ENCODE assay signal across 27 cellular contexts in the genomic region with DNA sequence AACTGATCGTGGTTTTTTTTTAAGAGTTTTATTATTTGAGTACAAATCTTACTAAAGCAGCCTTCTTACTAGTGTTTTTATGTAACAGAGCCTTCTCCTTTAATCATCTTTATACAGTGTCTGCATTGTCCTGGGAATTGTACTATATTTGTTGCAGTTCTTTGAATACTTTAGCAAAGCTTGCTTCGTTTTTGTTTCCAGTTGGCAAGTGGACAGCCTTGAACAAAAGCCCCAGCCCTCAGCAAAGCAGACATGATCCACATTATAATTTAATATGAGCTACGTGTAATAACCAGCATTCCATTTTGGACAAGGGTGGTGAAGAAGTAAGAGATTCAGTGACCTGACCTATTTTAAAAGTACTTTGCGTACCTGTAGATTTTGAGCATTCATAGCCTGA.
DNase-seq lines count a peak whose midpoint lies in the region; ATAC-seq and TF ChIP-seq lines count a peak whose summit lies in the region.
"Had no signal": no experiment of that assay in that cellular context is flagged by ENCODE, and none has a peak within 500 bp of the region (broad histone marks: within the 10 kb centered on the region; RNA-seq: fewer than 3 reads in every experiment).

No MANE protein-coding gene starts in this region.

- H3K27me3 Mint-ChIP-seq in naive thymus-derived CD4-positive, alpha-beta T cell, result no peaks in the 10 kb centered on the region
- H3K27me3 Mint-ChIP-seq: activated CD4-positive, alpha-beta T cell treated with anti-CD3 and anti-CD28 coated beads, Interleukin-2, amount 10 ng/mL, durations not matched to agents 24 days and 14 days; activated naive CD4-positive, alpha-beta T cell treated with anti-CD3 and anti-CD28 coated beads, Interleukin-2, amount 10 ng/mL, durations not matched to agents 7 days and 5 days had no signal

- peak overlapping the region in 4 of 12 donors; percentile 6 to 18 (median 11) for H3K4me3 ChIP-seq in heart left ventricle
- peak overlapping the region; percentile 43 for H3K4me3 ChIP-seq in psoas muscle
- peak overlapping the region; percentile 61 to 76 for H3K4me3 ChIP-seq in aorta (ENCODE audit: low read length in 2 of 2)
- no peak overlapping the region for H3K4me3 ChIP-seq in naive thymus-derived CD4-positive, alpha-beta T cell (ENCODE audit: low read length)
- H3K4me3 ChIP-seq: tibial nerve had no signal

- H3K4me3 Mint-ChIP-seq in naive thymus-derived CD4-positive, alpha-beta T cell, result no peak overlapping the region
- H3K4me3 Mint-ChIP-seq: activated CD4-positive, alpha-beta T cell treated with anti-CD3 and anti-CD28 coated beads, Interleukin-2, amount 10 ng/mL, durations not matched to agents 24 days and 14 days; activated naive CD4-positive, alpha-beta T cell treated with anti-CD3 and anti-CD28 coated beads, Interleukin-2, amount 10 ng/mL, durations not matched to agents 7 days and 5 days; activated T-cell treated with anti-CD3 and anti-CD28 coated beads, Interleukin-2, amount 50 U/mL, for 72 hours; CD8-positive, alpha-beta T cell had no signal

- H3K9me3 Mint-ChIP-seq in naive thymus-derived CD4-positive, alpha-beta T cell, result no peaks in the 10 kb centered on the region
- H3K9me3 Mint-ChIP-seq: activated CD4-positive, alpha-beta T cell treated with anti-CD3 and anti-CD28 coated beads, Interleukin-2, amount 10 ng/mL, durations not matched to agents 24 days and 14 days; activated naive CD4-positive, alpha-beta T cell treated with anti-CD3 and anti-CD28 coated beads, Interleukin-2, amount 10 ng/mL, durations not matched to agents 7 days and 5 days; activated T-cell treated with anti-CD3 and anti-CD28 coated beads, Interleukin-2, amount 50 U/mL, for 72 hours; CD8-positive, alpha-beta T cell had no signal

- TF ChIP-seq CTCF in heart left ventricle (IDR thresholded peaks at IDR 0.05), result no peak
- TF ChIP-seq CTCF in psoas muscle (IDR thresholded peaks at IDR 0.05), result no peak

- intact Hi-C loops in heart left ventricle (cut with DNase I) (loop anchor here in 1 of 10 donors (10.0 kb wide), 1 partner anchor 269 kb away; no protein-coding TSS in a partner anchor), cardiac septum (cut with DNase I) (loop anchor here (10.0 kb wide), 1 partner anchor 269 kb away; no protein-coding TSS in a partner anchor), psoas muscle (cut with DNase I) (no loop called here), aorta (cut with DNase I) (loop anchor here in 1 of 2 donors (10.0 kb wide), 1 partner anchor 109 kb away; a partner anchor contains a TSS), left colon (cut with DNase I, micrococcal nuclease) (no loop called here)
- intact Hi-C loops in naive thymus-derived CD4-positive, alpha-beta T cell (cut with micrococcal nuclease), result no loop called here

- H3K27ac ChIP-seq in heart left ventricle, result peak overlapping the region in 8 of 12 donors; percentile 16 to 91 (median 80)
- H3K27ac ChIP-seq in psoas muscle, result peak overlapping the region; percentile 65
- peak overlapping the region; percentile 76 to 90 for H3K27ac ChIP-seq in aorta (ENCODE audit: low read depth in 1 of 2, low read length in 2 of 2)
- no peak overlapping the region for H3K27ac ChIP-seq in naive thymus-derived CD4-positive, alpha-beta T cell (ENCODE audit: low read depth, low read length)
- H3K27ac ChIP-seq: neutrophil, WERI-Rb-1 had no signal

- H3K36me3 ChIP-seq in heart left ventricle (peaks cover 0 to 53% (median 40%) of the 10 kb centered on the region in 9 donors), psoas muscle (ENCODE audit: insufficient read depth in 1 of 2, low read depth in 1 of 2) (peaks cover 0 to 41% of the 10 kb centered on the region in 2 donors), aorta (ENCODE audit: control insufficient read depth in 1 of 2, insufficient read depth in 2 of 2, low read length in 1 of 2) (no peaks in the 10 kb centered on the region)
- H3K36me3 ChIP-seq in naive thymus-derived CD4-positive, alpha-beta T cell (ENCODE audit: control insufficient read depth in 2 of 3, insufficient read depth in 3 of 3, low read length in 3 of 3), result peaks cover 0 to 18% (median 0%) of the 10 kb centered on the region in 3 experiments

- no peak overlapping the region for H3K27ac Mint-ChIP-seq in naive thymus-derived CD4-positive, alpha-beta T cell
- H3K27ac Mint-ChIP-seq: activated CD4-positive, alpha-beta T cell treated with anti-CD3 and anti-CD28 coated beads, Interleukin-2, amount 10 ng/mL, durations not matched to agents 24 days and 14 days; activated naive CD4-positive, alpha-beta T cell treated with anti-CD3 and anti-CD28 coated beads, Interleukin-2, amount 10 ng/mL, durations not matched to agents 7 days and 5 days; activated T-cell treated with anti-CD3 and anti-CD28 coated beads, Interleukin-2, amount 50 U/mL, for 72 hours; CD8-positive, alpha-beta T cell had no signal

- no peak for DNase-seq in heart left ventricle
- DNase-seq in cardiac septum (ENCODE audit: low spot score), result no peak
- peak; percentile 45 for DNase-seq in globus pallidus (ENCODE audit: low spot score)
- no peak for DNase-seq in psoas muscle
- no peak for DNase-seq in aorta
- no peak for DNase-seq in left colon
- no peak for DNase-seq in naive thymus-derived CD4-positive, alpha-beta T cell
- DNase-seq in stimulated activated naive CD8-positive, alpha-beta T cell treated with anti-CD3 and anti-CD28 coated beads, Interleukin-15, Interleukin-2, amounts not matched to agents 100 U/mL and 50 U/mL, for 24 hours, result no peak
- DNase-seq: 8988T; activated CD4-positive, alpha-beta T cell treated with anti-CD3 and anti-CD28 coated beads, Interleukin-2, amount 10 ng/mL, durations not matched to agents 24 days and 14 days; activated naive CD4-positive, alpha-beta T cell treated with anti-CD3 and anti-CD28 coated beads, Interleukin-2, amount 10 ng/mL, durations not matched to agents 7 days and 5 days; activated T-cell treated with anti-CD3 and anti-CD28 coated beads, Interleukin-2, amount 50 U/mL, for 72 hours; CD8-positive, alpha-beta T cell; cerebellar nuclear complex; DMS 273 treated with DMSO at 0.1 percent for 48 hours; Kasumi-1; MV-4-11; NCI-H82; OCI-M1; retina; stimulated activated CD4-positive, alpha-beta T cell treated with anti-CD3 and anti-CD28 coated beads, Interleukin-4, amount 100 ng/mL, for 4 hours; stimulated activated naive CD4-positive, alpha-beta T cell; WERI-Rb-1 had no signal

- H3K9me3 ChIP-seq in heart left ventricle (no peaks in the 10 kb centered on the region), psoas muscle (no peaks in the 10 kb centered on the region), aorta (ENCODE audit: control insufficient read depth, low read length) (no peaks in the 10 kb centered on the region)
- no peaks in the 10 kb centered on the region for H3K9me3 ChIP-seq in naive thymus-derived CD4-positive, alpha-beta T cell (ENCODE audit: control insufficient read depth in 2 of 3, low read length in 3 of 3)
- H3K9me3 ChIP-seq: neutrophil, tibial nerve had no signal

- peaks cover 0 to 27% (median 3%) of the 10 kb centered on the region in 12 donors for H3K4me1 ChIP-seq in heart left ventricle
- peaks cover 19% of the 10 kb centered on the region for H3K4me1 ChIP-seq in psoas muscle
- H3K4me1 ChIP-seq in aorta (ENCODE audit: control insufficient read depth in 1 of 2, insufficient read depth in 2 of 2, low read length in 2 of 2), result peaks cover 0 to 6% of the 10 kb centered on the region in 2 donors
- H3K4me1 ChIP-seq in naive thymus-derived CD4-positive, alpha-beta T cell (ENCODE audit: control insufficient read depth in 2 of 2, insufficient read depth in 2 of 2, low read length in 2 of 2), result no peaks in the 10 kb centered on the region

- WGBS in heart left ventricle, 4 donors, result 30 to 45% (median 37%) methylated on average over 4 of the region's 4 CpGs
- WGBS in psoas muscle, 3 donors, result 24 to 47% (median 26%) methylated on average over 4 of the region's 4 CpGs
- 7 to 9% methylated on average over 4 of the region's 4 CpGs for WGBS in aorta, 2 donors

- ATAC-seq in heart left ventricle (no peak), psoas muscle (no peak), aorta (ENCODE audit: low FRiP score) (no peak), left colon (no peak)
- ATAC-seq in naive thymus-derived CD4-positive, alpha-beta T cell, result no peak
- ATAC-seq in stimulated activated naive CD8-positive, alpha-beta T cell treated with anti-CD3 and anti-CD28 coated beads, Interleukin-15, Interleukin-2, amounts not matched to agents 100 U/mL and 50 U/mL, for 24 hours, result no peak
- ATAC-seq: activated T-cell treated with anti-CD3 and anti-CD28 coated beads, Interleukin-2, amount 50 U/mL, for 72 hours; CD8-positive, alpha-beta T cell; HCT116; HepG2 had no signal

- H3K4me1 Mint-ChIP-seq in naive thymus-derived CD4-positive, alpha-beta T cell, result no peaks in the 10 kb centered on the region
- H3K4me1 Mint-ChIP-seq: activated CD4-positive, alpha-beta T cell treated with anti-CD3 and anti-CD28 coated beads, Interleukin-2, amount 10 ng/mL, durations not matched to agents 24 days and 14 days; activated naive CD4-positive, alpha-beta T cell treated with anti-CD3 and anti-CD28 coated beads, Interleukin-2, amount 10 ng/mL, durations not matched to agents 7 days and 5 days had no signal

- no peaks in the 10 kb centered on the region for H3K27me3 ChIP-seq in heart left ventricle
- no peaks in the 10 kb centered on the region for H3K27me3 ChIP-seq in psoas muscle (ENCODE audit: insufficient read depth in 3 of 3, low read length in 2 of 3)
- H3K27me3 ChIP-seq in aorta (ENCODE audit: control insufficient read depth in 1 of 2, insufficient read depth in 2 of 2, low read length in 1 of 2), result no peaks in the 10 kb centered on the region
- no peaks in the 10 kb centered on the region for H3K27me3 ChIP-seq in naive thymus-derived CD4-positive, alpha-beta T cell (ENCODE audit: control insufficient read depth in 2 of 2, insufficient read depth in 2 of 2, low read length in 2 of 2)
- H3K27me3 ChIP-seq: neutrophil, tibial nerve had no signal

- CTCF ChIA-PET in naive thymus-derived CD4-positive, alpha-beta T cell (lab: Charles Lee), result no interaction called here

- peaks cover 0 to 60% (median 35%) of the 10 kb centered on the region in 5 donors for H3K36me3 Mint-ChIP-seq in naive thymus-derived CD4-positive, alpha-beta T cell

- POLR2A ChIA-PET in naive thymus-derived CD4-positive, alpha-beta T cell (lab: Charles Lee), result no interaction called here

- TF ChIP-seq POLR2A in heart left ventricle (IDR thresholded peaks at IDR 0.05), result no peak
